In the genomic region with DNA sequence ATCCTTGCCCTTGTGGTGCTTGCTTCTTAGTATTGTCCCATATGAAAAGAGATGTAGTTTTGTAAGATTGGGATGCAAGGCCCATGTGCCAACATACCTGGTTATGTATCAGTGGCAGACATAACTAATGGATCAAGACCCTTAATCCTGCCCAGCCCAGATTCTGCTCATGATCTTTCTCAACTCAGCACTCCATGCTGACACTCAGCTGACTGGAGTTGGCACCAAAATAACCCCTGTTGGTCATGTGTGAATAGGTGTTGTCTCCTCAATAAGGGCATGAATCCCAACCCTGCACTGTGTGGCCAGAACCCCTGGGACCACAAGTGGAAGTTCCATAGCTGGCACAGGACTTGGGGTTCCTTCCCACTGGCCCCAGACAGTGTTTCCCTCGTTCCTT, we compare ENCODE assay signal across 25 cellular contexts. TPM values are rescaled to one million over a fixed set of nuclear protein-coding genes. Genes with fewer than 3 reads are reported as not detected.
DNase-seq lines count a peak whose midpoint lies in the region; ATAC-seq, FAIRE-seq and TF ChIP-seq lines count a peak whose summit lies in the region.
"Had no signal": no experiment of that assay in that cellular context is flagged by ENCODE, and none has a peak within 500 bp of the region (broad histone marks: within the 10 kb centered on the region; RNA-seq: fewer than 3 reads in every experiment).

No MANE protein-coding gene starts in this region.

- intact Hi-C loops in K562 (cut with micrococcal nuclease), result no loop called here
- intact Hi-C loops in stomach (cut with DNase I; ENCODE audit: low total_unique reads), result no loop called here

- TF ChIP-seq CTCF in GM10266 (IDR thresholded peaks at IDR 0.05; ENCODE audit: control insufficient read depth, insufficient read depth, low read depth, missing control alignments) (no peak), K562 (IDR thresholded peaks at IDR 0.05 in 2 of 3, conservative IDR thresholded peaks at IDR 0.05 in 1 of 3; ENCODE audit: insufficient read depth in 2 of 3, low read depth in 1 of 3, low read length in 3 of 3) (no peak), stomach (IDR thresholded peaks at IDR 0.05) (no peak), WERI-Rb-1 (IDR thresholded peaks at IDR 0.05; ENCODE audit: low read depth, low read length) (no peak)

- no peak for ATAC-seq in K562
- no peak for ATAC-seq in activated naive CD8-positive, alpha-beta T cell treated with anti-CD3 and anti-CD28 coated beads, Interleukin-2, amount 50 U/mL, for 24 hours
- ATAC-seq: HCT116, HepG2 had no signal

- no peaks in the 10 kb centered on the region for H3K9me3 Mint-ChIP-seq in activated naive CD8-positive, alpha-beta T cell treated with anti-CD3 and anti-CD28 coated beads, Interleukin-2, amount 50 U/mL, for 24 hours
- H3K9me3 Mint-ChIP-seq: CD4-positive, alpha-beta T cell; IgD-negative memory B cell had no signal

- no peak overlapping the region for H3K27ac Mint-ChIP-seq in activated naive CD8-positive, alpha-beta T cell treated with anti-CD3 and anti-CD28 coated beads, Interleukin-2, amount 50 U/mL, for 24 hours
- H3K27ac Mint-ChIP-seq: B cell; CD4-positive, alpha-beta T cell had no signal

- H2AFZ ChIP-seq in K562 (ENCODE audit: low read depth, low read length), result no peak overlapping the region

- H3K79me2 ChIP-seq in K562 (ENCODE audit: control insufficient read depth, insufficient read depth, low read length), result no peaks in the 10 kb centered on the region

- H3K4me1 ChIP-seq in K562 (replicated peaks in 1 of 2; ENCODE audit: control insufficient read depth in 2 of 2, insufficient read depth in 2 of 2, low read length in 2 of 2), result no peaks in the 10 kb centered on the region; a peak in 1 of 5 replicates
- peaks cover 0 to 18% (median 5%) of the 10 kb centered on the region in 4 donors for H3K4me1 ChIP-seq in stomach

- H4K20me1 ChIP-seq in K562 (replicated peaks; ENCODE audit: control insufficient read depth, insufficient read depth, low read length), result no peaks in the 10 kb centered on the region

- 15% methylated on average over 1 of the region's 1 CpG for WGBS in K562 (ENCODE audit: insufficient coverage, low coverage, missing lambda C conversion rate)
- WGBS in stomach, 5 donors, result 71 to 85% (median 73%) methylated on average over 1 of the region's 1 CpG

- no peak overlapping the region for H3K4me3 Mint-ChIP-seq in activated naive CD8-positive, alpha-beta T cell treated with anti-CD3 and anti-CD28 coated beads, Interleukin-2, amount 50 U/mL, for 24 hours
- H3K4me3 Mint-ChIP-seq: B cell; CD4-positive, alpha-beta T cell; IgD-negative memory B cell had no signal

- CTCF ChIA-PET in K562 (lab: Yijun Ruan, JAX; ENCODE audit: low intra/inter-chr PET ratio), result no interaction called here

- no peaks in the 10 kb centered on the region for H3K27me3 ChIP-seq in K562 (ENCODE audit: control insufficient read depth in 2 of 2, insufficient read depth in 2 of 2, low read length in 2 of 2)
- H3K27me3 ChIP-seq in stomach, result no peaks in the 10 kb centered on the region
- H3K27me3 ChIP-seq in WERI-Rb-1 (ENCODE audit: insufficient read depth, low read depth, severe bottlenecking), result no peaks in the 10 kb centered on the region

- H3K9me3 ChIP-seq in K562 (replicated peaks; ENCODE audit: control insufficient read depth, insufficient read depth, low read depth, low read length) (no peaks in the 10 kb centered on the region), stomach (no peaks in the 10 kb centered on the region), WERI-Rb-1 (ENCODE audit: severe bottlenecking) (no peaks in the 10 kb centered on the region)

- no peaks in the 10 kb centered on the region for H3K9me1 ChIP-seq in K562 (ENCODE audit: control insufficient read depth, insufficient read depth, low read length)

- no peak for TF ChIP-seq RAD21 in K562 (CRISPR knock-in tag; conservative IDR thresholded peaks at IDR 0.05 in 1 of 2, IDR thresholded peaks at IDR 0.05 in 1 of 2)

- POLR2A ChIA-PET in K562 (lab: Yijun Ruan, JAX), result interaction anchor here (0.6 kb wide), 1 partner anchor 94 kb away, joined by 3 read pairs; no protein-coding TSS in a partner anchor

- peaks cover 5% of the 10 kb centered on the region for H3K4me1 Mint-ChIP-seq in activated naive CD8-positive, alpha-beta T cell treated with anti-CD3 and anti-CD28 coated beads, Interleukin-2, amount 50 U/mL, for 24 hours

- H3K27ac ChIP-seq in K562 (ENCODE audit: extremely low read depth, low read depth, low read length) (no peak overlapping the region), stomach (no peak overlapping the region), WERI-Rb-1 (no peak overlapping the region)
- H3K27ac ChIP-seq: C4-2B had no signal

- H3K36me3 ChIP-seq in K562 (ENCODE audit: control insufficient read depth, insufficient read depth, low read length), result no peaks in the 10 kb centered on the region
- no peaks in the 10 kb centered on the region for H3K36me3 ChIP-seq in stomach
- H3K36me3 ChIP-seq in WERI-Rb-1, result no peaks in the 10 kb centered on the region

- H3K27me3 Mint-ChIP-seq in activated naive CD8-positive, alpha-beta T cell treated with anti-CD3 and anti-CD28 coated beads, Interleukin-2, amount 50 U/mL, for 24 hours, result no peaks in the 10 kb centered on the region
- H3K27me3 Mint-ChIP-seq: B cell, IgD-negative memory B cell had no signal

- H3K9ac ChIP-seq in K562 (ENCODE audit: insufficient read depth in 1 of 2, low read depth in 2 of 2, low read length in 2 of 2), result no peak overlapping the region

- TF ChIP-seq POLR2A in K562 (conservative IDR thresholded peaks at IDR 0.05) (no peak), stomach (IDR thresholded peaks at IDR 0.05) (no peak)

- BruUV-seq in K562 (replicated peaks; lab: Mats Ljungman, UMichigan), result no TSS peak

- FAIRE-seq in K562 (lab: Jason Lieb, UNC), result no peak
- FAIRE-seq: GM19239, HepG2 had no signal

- in situ Hi-C loops in K562 (cut with MboI), result no loop called here

- H3K4me2 ChIP-seq in K562 (ENCODE audit: insufficient read depth, low read length), result no peak overlapping the region

- DNase-seq in GM10266 (ENCODE audit: extremely low spot score) (peak; percentile 2), K562 (ENCODE audit: extremely low read depth in 1 of 4, low spot score in 3 of 4) (peak in 2 of 4 experiments; percentile 2 to 4), mesenteric fat pad (ENCODE audit: low spot score) (peak; percentile 26), stomach (peak; percentile 4), mucosa of gallbladder (ENCODE audit: low spot score) (no peak), Ammon's horn (ENCODE audit: low spot score) (no peak), WERI-Rb-1 (no peak)
- no peak for DNase-seq in activated naive CD8-positive, alpha-beta T cell treated with anti-CD3 and anti-CD28 coated beads, Interleukin-2, amount 50 U/mL, for 24 hours
- DNase-seq: 8988T; CD4-positive, alpha-beta T cell; DMS153; DMS79; GDM1; GOT3; H7; KG1 had no signal

- TF ChIP-seq EP300 in K562 (IDR thresholded peaks at IDR 0.05; ENCODE audit: low read length), result no peak
- TF ChIP-seq EP300 in stomach (IDR thresholded peaks at IDR 0.05), result no peak

- no peaks in the 10 kb centered on the region for H3K36me3 Mint-ChIP-seq in activated naive CD8-positive, alpha-beta T cell treated with anti-CD3 and anti-CD28 coated beads, Interleukin-2, amount 50 U/mL, for 24 hours (ENCODE audit: low read depth)
- H3K36me3 Mint-ChIP-seq: IgD-negative memory B cell had no signal

- no peak overlapping the region for H3K4me3 ChIP-seq in K562
- H3K4me3 ChIP-seq in stomach, result no peak overlapping the region
- no peak overlapping the region for H3K4me3 ChIP-seq in WERI-Rb-1 (ENCODE audit: low read depth, low read length)

RNA-seq across cellular contexts. Expression of gene CNR2, which starts 13.9 kb away (rescaled TPM):
- total RNA-seq in K562 (2011; cell fraction: chromatin; rRNA removed; ENCODE audit: low replicate concordance), result not detected in 2 replicates
- not detected in 2 replicates for total RNA-seq in K562 (2011; cell fraction: nucleolus; rRNA removed)
- total RNA-seq in K562 (2011; cell fraction: nucleoplasm; rRNA removed), result 0.07 TPM in 1 of 2 replicates, not detected in the other
- total RNA-seq in K562 (2014; rRNA removed) (not detected in 2 replicates), K562 (2014; rRNA removed; fragmentation: Illumina TruSeq; extraction: Trizol) (not detected in 2 replicates), K562 (2015; rRNA removed; fragmentation: Illumina TruSeq; extraction: Trizol) (not detected in 2 replicates), K562 (2021) (not detected in 2 replicates), mesenteric fat pad (not detected), stomach (under 1 TPM in 1 of 5 donors, not detected in 4; 0.18 TPM), mucosa of gallbladder (0.03 TPM)
- polyA plus RNA-seq in K562 (2011; rRNA removed) (not detected in 2 replicates), K562 (2014; fragmentation: Illumina TruSeq; extraction: Trizol) (not detected in 2 replicates), K562 (2014; fragmentation: Nextera tagmentation; extraction: Ambion mirVana) (not detected), K562 (2014; rRNA removed) (0.04 TPM in 1 of 2 replicates, not detected in the other), stomach (under 1 TPM in 1 of 3 donors, not detected in 2; 0.23 TPM)
- polyA plus RNA-seq in K562 (2011; cell fraction: cytosol; rRNA removed), result not detected in 2 replicates
- not detected in 2 replicates for polyA plus RNA-seq in K562 (2011; cell fraction: nucleus; rRNA removed)
- polyA plus RNA-seq in K562 (2012), result 0.01 TPM in 1 of 2 replicates, not detected in the other
- not detected in 2 replicates for polyA minus RNA-seq in K562 (2011; rRNA and poly(A)+ RNA removed)
- not detected in 2 replicates for polyA minus RNA-seq in K562 (2011; cell fraction: cytosol; rRNA and poly(A)+ RNA removed)
- not detected in 2 replicates for polyA minus RNA-seq in K562 (2011; cell fraction: nucleus; rRNA and poly(A)+ RNA removed)
- total RNA-seq: A673, Daoy, H7, HepG2 had no signal
- polyA plus RNA-seq: AG04450, HepG2 had no signal

RNA-seq across cellular contexts. Expression of gene PNRC2, which starts 32.5 kb away (rescaled TPM):
- 17.2 and 67.9 TPM in 2 replicates for total RNA-seq in K562 (2011; cell fraction: chromatin; rRNA removed; ENCODE audit: low replicate concordance)
- total RNA-seq in K562 (2011; cell fraction: nucleolus; rRNA removed), result 15.8 and 18.9 TPM in 2 replicates
- 46.6 and 90.9 TPM in 2 replicates for total RNA-seq in K562 (2011; cell fraction: nucleoplasm; rRNA removed)
- 120 and 127 TPM in 2 replicates for total RNA-seq in K562 (2014; rRNA removed)
- total RNA-seq in K562 (2014; rRNA removed; fragmentation: Illumina TruSeq; extraction: Trizol), result 203 and 235 TPM in 2 replicates
- 222 and 230 TPM in 2 replicates for total RNA-seq in K562 (2015; rRNA removed; fragmentation: Illumina TruSeq; extraction: Trizol)
- total RNA-seq in K562 (2021), result 197 TPM in 2 replicates
- polyA plus RNA-seq in K562 (2011; rRNA removed), result 208 and 228 TPM in 2 replicates
- 72.6 and 105 TPM in 2 replicates for polyA plus RNA-seq in K562 (2011; cell fraction: cytosol; rRNA removed)
- polyA plus RNA-seq in K562 (2011; cell fraction: nucleus; rRNA removed), result 98.0 and 210 TPM in 2 replicates
- 157 and 165 TPM in 2 replicates for polyA plus RNA-seq in K562 (2012)
- polyA plus RNA-seq in K562 (2014; fragmentation: Illumina TruSeq; extraction: Trizol), result 260 and 303 TPM in 2 replicates
- 100 to 1,000 TPM; 178 to 212 TPM for polyA plus RNA-seq in K562 (2014; fragmentation: Nextera tagmentation; extraction: Ambion mirVana)
- 196 and 203 TPM in 2 replicates for polyA plus RNA-seq in K562 (2014; rRNA removed)
- 164 and 170 TPM in 2 replicates for polyA minus RNA-seq in K562 (2011; rRNA and poly(A)+ RNA removed)
- polyA minus RNA-seq in K562 (2011; cell fraction: cytosol; rRNA and poly(A)+ RNA removed), result 77.2 and 102 TPM in 2 replicates
- 27.7 and 67.3 TPM in 2 replicates for polyA minus RNA-seq in K562 (2011; cell fraction: nucleus; rRNA and poly(A)+ RNA removed)
- total RNA-seq in mesenteric fat pad, result 94.5 TPM
- total RNA-seq in stomach, result 100 to 1,000 TPM in 1 of 5 donors, 10 to 100 TPM in 4; 38.5 to 181 (median 66.6) TPM
- polyA plus RNA-seq in stomach, result 100 to 1,000 TPM in 2 of 3 donors, 10 to 100 TPM in 1; 59.3 to 172 (median 103) TPM
- total RNA-seq in mucosa of gallbladder, result 153 TPM

RNA-seq across cellular contexts. Expression of gene SRSF10, which starts 53.0 kb away (rescaled TPM):
- 169 and 504 TPM in 2 replicates for total RNA-seq in K562 (2011; cell fraction: chromatin; rRNA removed; ENCODE audit: low replicate concordance)
- total RNA-seq in K562 (2011; cell fraction: nucleolus; rRNA removed), result 115 and 121 TPM in 2 replicates
- 210 and 328 TPM in 2 replicates for total RNA-seq in K562 (2011; cell fraction: nucleoplasm; rRNA removed)
- total RNA-seq in K562 (2014; rRNA removed) (147 and 154 TPM in 2 replicates), K562 (2014; rRNA removed; fragmentation: Illumina TruSeq; extraction: Trizol) (246 and 266 TPM in 2 replicates), K562 (2015; rRNA removed; fragmentation: Illumina TruSeq; extraction: Trizol) (250 and 264 TPM in 2 replicates), K562 (2021) (154 and 165 TPM in 2 replicates), mesenteric fat pad (85.4 TPM), stomach (100 to 1,000 TPM in 4 of 5 donors, 10 to 100 TPM in 1; 60.7 to 285 (median 136) TPM), mucosa of gallbladder (78.9 TPM)
- polyA plus RNA-seq in K562 (2011; rRNA removed) (163 and 205 TPM in 2 replicates), K562 (2014; fragmentation: Illumina TruSeq; extraction: Trizol) (200 and 256 TPM in 2 replicates), K562 (2014; fragmentation: Nextera tagmentation; extraction: Ambion mirVana) (100 to 1,000 TPM; 191 to 226 TPM), K562 (2014; rRNA removed) (173 and 184 TPM in 2 replicates), stomach (10 to 100 TPM; 41.7 to 54.9 (median 43.3) TPM)
- 84.6 and 130 TPM in 2 replicates for polyA plus RNA-seq in K562 (2011; cell fraction: cytosol; rRNA removed)
- 253 and 293 TPM in 2 replicates for polyA plus RNA-seq in K562 (2011; cell fraction: nucleus; rRNA removed)
- 138 and 150 TPM in 2 replicates for polyA plus RNA-seq in K562 (2012)
- 251 and 281 TPM in 2 replicates for polyA minus RNA-seq in K562 (2011; rRNA and poly(A)+ RNA removed)
- polyA minus RNA-seq in K562 (2011; cell fraction: cytosol; rRNA and poly(A)+ RNA removed), result 75.5 and 78.6 TPM in 2 replicates
- 265 and 458 TPM in 2 replicates for polyA minus RNA-seq in K562 (2011; cell fraction: nucleus; rRNA and poly(A)+ RNA removed)

RNA-seq across cellular contexts. Expression of gene FUCA1, which starts 59.0 kb away (rescaled TPM):
- 11.3 and 16.3 TPM in 2 replicates for total RNA-seq in K562 (2011; cell fraction: chromatin; rRNA removed; ENCODE audit: low replicate concordance)
- 19.7 and 20.7 TPM in 2 replicates for total RNA-seq in K562 (2011; cell fraction: nucleolus; rRNA removed)
- total RNA-seq in K562 (2011; cell fraction: nucleoplasm; rRNA removed), result 20.1 and 22.9 TPM in 2 replicates
- total RNA-seq in K562 (2014; rRNA removed) (12.8 and 13.1 TPM in 2 replicates), K562 (2014; rRNA removed; fragmentation: Illumina TruSeq; extraction: Trizol) (16.4 and 18.5 TPM in 2 replicates), K562 (2015; rRNA removed; fragmentation: Illumina TruSeq; extraction: Trizol) (13.2 and 14.9 TPM in 2 replicates), K562 (2021) (12.3 and 13.5 TPM in 2 replicates), mesenteric fat pad (40.6 TPM), stomach (10 to 100 TPM in 3 of 5 donors, 1 to 10 TPM in 2; 4.1 to 80.0 (median 29.0) TPM), mucosa of gallbladder (65.9 TPM)
- polyA plus RNA-seq in K562 (2011; rRNA removed) (17.6 and 20.5 TPM in 2 replicates), K562 (2014; fragmentation: Illumina TruSeq; extraction: Trizol) (16.0 and 18.2 TPM in 2 replicates), K562 (2014; fragmentation: Nextera tagmentation; extraction: Ambion mirVana) (1 to 10 TPM; 7.0 to 8.2 TPM), K562 (2014; rRNA removed) (10.6 and 11.8 TPM in 2 replicates), stomach (10 to 100 TPM; 12.4 to 27.3 (median 18.6) TPM)
- polyA plus RNA-seq in K562 (2011; cell fraction: cytosol; rRNA removed), result 10.3 and 13.5 TPM in 2 replicates
- 5.5 and 7.5 TPM in 2 replicates for polyA plus RNA-seq in K562 (2011; cell fraction: nucleus; rRNA removed)
- polyA plus RNA-seq in K562 (2012), result 11.3 and 20.4 TPM in 2 replicates
- polyA minus RNA-seq in K562 (2011; rRNA and poly(A)+ RNA removed), result 20.7 and 23.0 TPM in 2 replicates
- polyA minus RNA-seq in K562 (2011; cell fraction: cytosol; rRNA and poly(A)+ RNA removed), result 6.9 and 8.2 TPM in 2 replicates
- 2.4 and 4.1 TPM in 2 replicates for polyA minus RNA-seq in K562 (2011; cell fraction: nucleus; rRNA and poly(A)+ RNA removed)

Comparison
In these comparisons a context has a peak if more than half of its experiments do, and no peak if none do; other contexts are left out.
1. DNase-seq: peak in GM10266 (single experiment), mesenteric fat pad (single experiment) and stomach (single experiment); none in mucosa of gallbladder (single experiment), activated naive CD8-positive, alpha-beta T cell treated with anti-CD3 and anti-CD28 coated beads, Interleukin-2, amount 50 U/mL, for 24 hours (single experiment), Ammon's horn (single experiment) and WERI-Rb-1 (single experiment).